In the genomic region with DNA sequence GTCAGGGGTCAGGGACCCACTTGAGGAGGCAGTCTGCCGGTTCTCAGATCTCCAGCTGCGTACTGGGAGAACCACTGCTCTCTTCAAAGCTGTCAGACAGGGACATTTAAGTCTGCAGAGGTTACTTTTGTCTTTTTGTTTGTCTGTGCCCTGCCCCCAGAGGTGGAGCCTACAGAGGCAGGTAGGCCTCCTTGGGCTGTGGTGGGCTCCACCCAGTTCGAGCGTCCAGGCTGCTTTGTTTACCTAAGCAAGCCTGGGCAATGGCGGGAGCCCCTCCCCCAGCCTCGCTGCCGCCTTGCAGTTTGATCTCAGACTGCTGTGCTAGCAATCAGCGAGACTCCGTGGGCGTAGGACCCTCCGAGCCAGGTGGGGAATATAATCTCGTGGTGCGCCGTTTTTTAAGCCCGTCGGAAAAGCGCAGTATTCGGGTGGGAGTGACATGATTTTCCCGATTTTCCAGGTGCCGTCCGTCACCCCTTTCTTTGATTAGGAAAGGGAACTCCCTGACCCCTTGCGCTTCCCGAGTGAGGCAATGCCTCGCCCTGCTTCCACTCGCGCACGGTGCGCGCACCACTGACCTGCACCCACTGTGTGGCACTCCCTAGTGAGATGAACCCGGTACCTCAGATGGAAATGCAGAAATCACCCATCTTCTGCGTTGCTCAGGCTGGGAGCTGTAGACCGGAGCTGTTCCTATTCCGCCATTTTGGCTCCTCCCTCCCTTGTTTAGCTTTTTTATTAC, we compare ENCODE assay signal across 7 cellular contexts.
DNase-seq lines count a peak whose midpoint lies in the region; FAIRE-seq and TF ChIP-seq lines count a peak whose summit lies in the region.
"Not testable (repeated sequence)": the region's sequence is repeated elsewhere in the genome, so short reads cannot be mapped to it uniquely, and the experiment has no call there.

No MANE protein-coding gene starts in this region.

- not testable (repeated sequence) for H3K9me3 ChIP-seq in ES-I3 (ENCODE audit: control insufficient read depth, insufficient read depth, low read length); HUES48 (ENCODE audit: control insufficient read depth, insufficient read depth, low read length); NT2/D1 (ENCODE audit: insufficient read depth, low read length); H1 (ENCODE audit: insufficient read depth in 2 of 2, low read depth in 1 of 2, low read length in 1 of 2); iPS-18c (ENCODE audit: control insufficient read depth, insufficient read depth, low read length)

- not testable (repeated sequence) for FAIRE-seq in H1 (lab: Jason Lieb, UNC)

- not testable (repeated sequence) for H3K4me1 ChIP-seq in ES-I3 (ENCODE audit: insufficient read depth, low read length); HUES48 (ENCODE audit: control insufficient read depth, insufficient read depth, low read length); NT2/D1 (ENCODE audit: insufficient read depth, insufficient read length); H1 (replicated peaks in 1 of 4; ENCODE audit: control insufficient read depth in 3 of 4, insufficient read depth in 4 of 4, low read length in 3 of 4)

- TF ChIP-seq CTCF in C4-2B (conservative IDR thresholded peaks at IDR 0.05); H1 (IDR thresholded peaks at IDR 0.05; ENCODE audit: control extremely low read depth in 1 of 3, insufficient read depth in 1 of 3, low read depth in 1 of 3, low read length in 3 of 3): not testable (repeated sequence)

- 0 out of 2 replicates have a peak overlapping the region, but pooled peaks have one; percentile 39 for H2BK12ac ChIP-seq in H1 (ENCODE audit: low read depth, low read length)

- POLR2A ChIA-PET in H1 (lab: Charles Lee; ENCODE audit: partially characterized antibody) = not testable (repeated sequence)

- TF ChIP-seq POLR2A in H1 (IDR thresholded peaks at IDR 0.05; ENCODE audit: control extremely low read depth in 1 of 2, low read depth in 2 of 2, low read length in 2 of 2) = not testable (repeated sequence)

- not testable (repeated sequence) for H3K4ac ChIP-seq in H1 (replicated peaks; ENCODE audit: insufficient read length, low read depth, low read length)

- H3K23ac ChIP-seq in H1 (ENCODE audit: insufficient read length) = not testable (repeated sequence)

- not testable (repeated sequence) for H3K79me1 ChIP-seq in H1 (ENCODE audit: low read depth, low read length)

- H2BK120ac ChIP-seq in H1 (replicated peaks; ENCODE audit: low read depth, low read length) = not testable (repeated sequence)

- not testable (repeated sequence) for H3K56ac ChIP-seq in H1 (replicated peaks; ENCODE audit: insufficient read length, low read depth, low read length)

- not testable (repeated sequence) for H3K27me3 ChIP-seq in HUES48 (ENCODE audit: control insufficient read depth, insufficient read depth, low read length); NT2/D1 (ENCODE audit: insufficient read depth, insufficient read length); H1 (replicated peaks in 1 of 4; ENCODE audit: control insufficient read depth in 3 of 4, extremely low read depth in 1 of 4, insufficient read depth in 3 of 4, low read length in 3 of 4)

- H4K91ac ChIP-seq in H1 (replicated peaks; ENCODE audit: insufficient read length, low read length) = not testable (repeated sequence)

- TF ChIP-seq RAD21 in H1 (IDR thresholded peaks at IDR 0.05 in 1 of 2, conservative IDR thresholded peaks at IDR 0.05 in 1 of 2; ENCODE audit: low read depth in 2 of 2, low read length in 2 of 2) = not testable (repeated sequence)

- H2BK20ac ChIP-seq in H1 (ENCODE audit: low read length) = not testable (repeated sequence)

- H4K8ac ChIP-seq in H1 (ENCODE audit: extremely low read depth, insufficient read depth, low read length) = not testable (repeated sequence)

- H3K4me2 ChIP-seq in H1 (ENCODE audit: insufficient read depth in 1 of 2, low read depth in 2 of 2, low read length in 2 of 2) = peak overlapping the region; percentile 13 to 41; a peak in 2 of 4 replicates

- H2AFZ ChIP-seq in H1 (ENCODE audit: low read length) = peak overlapping the region; percentile 6; the same call in 1 of the 2 replicates

- peak overlapping the region; percentile 37; the same call in 1 of the 2 replicates for H3K4me3 ChIP-seq in HUES48 (ENCODE audit: low read depth, low read length)
- peak overlapping the region; percentile 48 for H3K4me3 ChIP-seq in NT2/D1 (ENCODE audit: insufficient read length, low read depth)
- peak overlapping the region in 1 of 4 experiments; percentile 18; a peak in 1 of 8 replicates for H3K4me3 ChIP-seq in H1 (ENCODE audit: extremely low read depth in 1 of 4, insufficient read depth in 2 of 4, low read depth in 3 of 4, low read length in 4 of 4)
- peak overlapping the region; percentile 24; the same call in 1 of the 2 replicates for H3K4me3 ChIP-seq in iPS-18c (ENCODE audit: insufficient read depth, low read depth, low read length)

- not testable (repeated sequence) for H2AK5ac ChIP-seq in H1 (ENCODE audit: low read depth, low read length)

- H3K23me2 ChIP-seq in H1 (ENCODE audit: low read depth, low read length) = not testable (repeated sequence)

- not testable (repeated sequence) for H3K36me3 ChIP-seq in ES-I3 (ENCODE audit: insufficient read depth, low read length); HUES48 (ENCODE audit: control insufficient read depth, insufficient read depth, low read length); NT2/D1 (ENCODE audit: insufficient read depth, insufficient read length, low read length); H1 (ENCODE audit: control insufficient read depth in 2 of 4, insufficient read depth in 4 of 4, low read length in 3 of 4)

- not testable (repeated sequence) for TF ChIP-seq EP300 in H1 (IDR thresholded peaks at IDR 0.05; ENCODE audit: borderline replicate concordance in 1 of 2, low read depth in 2 of 2, low read length in 2 of 2)

- H3K9ac ChIP-seq in ES-I3 (ENCODE audit: low read depth, low read length) (peak overlapping the region; percentile 68), HUES48 (ENCODE audit: low read depth, low read length) (peak overlapping the region; percentile 40; the same call in 1 of the 2 replicates), NT2/D1 (ENCODE audit: insufficient read length, low read depth) (peak overlapping the region; percentile 50)
- not testable (repeated sequence) for H3K9ac ChIP-seq in H1 (replicated peaks in 1 of 4; ENCODE audit: extremely low read depth in 1 of 4, low read depth in 3 of 4, low read length in 3 of 4)

- H3K18ac ChIP-seq in H1 (ENCODE audit: extremely low read depth, low read length) = not testable (repeated sequence)

- WGBS in H1 (ENCODE audit: extremely low coverage in 1 of 2, insufficient coverage in 1 of 2, insufficient read length in 1 of 2, insufficient replicate concordance in 2 of 2, low coverage in 1 of 2, low lambda C conversion rate in 2 of 2, missing lambda C conversion rate in 1 of 2), 2 experiments = 80% methylated on average over 21 of the region's 33 CpGs; no CpG with 5 or more reads in 1 of the 2 experiments

- CTCF ChIA-PET in H1 (lab: Charles Lee; ENCODE audit: partially characterized antibody) = not testable (repeated sequence)

- not testable (repeated sequence) for H2BK15ac ChIP-seq in H1 (ENCODE audit: low read length)

- peak overlapping the region; percentile 38 for H3K27ac ChIP-seq in C4-2B
- not testable (repeated sequence) for H3K27ac ChIP-seq in HUES48 (ENCODE audit: low read depth, low read length); H1 (ENCODE audit: low read depth, low read length)

- not testable (repeated sequence) for H3K14ac ChIP-seq in H1 (ENCODE audit: insufficient read length)

- not testable (repeated sequence) for H4K5ac ChIP-seq in H1 (ENCODE audit: insufficient read length, low read depth, low read length)

- not testable (repeated sequence) for H4K20me1 ChIP-seq in H1 (replicated peaks in 1 of 2; ENCODE audit: control insufficient read depth in 1 of 2, insufficient read depth in 2 of 2, low read length in 2 of 2)

- peak; percentile 30 for DNase-seq in NCI-H146 (lab: John Stamatoyannopoulos, UW)
- not testable (repeated sequence) for DNase-seq in NT2/D1 (ENCODE audit: low read depth, low spot score); H1 (ENCODE audit: low read depth in 1 of 2, low spot score in 2 of 2)

- not testable (repeated sequence) for H2BK5ac ChIP-seq in H1 (ENCODE audit: low read depth, low read length)

- H3K79me2 ChIP-seq in H1 (ENCODE audit: control insufficient read depth in 1 of 2, insufficient read depth in 2 of 2, low read length in 2 of 2) = not testable (repeated sequence)
